In genomic region chr2:178193823-178194599, GRCh38 we compare ENCODE assay signal across 8 cellular contexts. TPM values are rescaled to one million over a fixed set of nuclear protein-coding genes. Genes with fewer than 3 reads are reported as not detected.
DNase-seq lines count a peak whose midpoint lies in the region; ATAC-seq and TF ChIP-seq lines count a peak whose summit lies in the region.

Gene OSBPL6, plus strand, starts transcription at chr2:178194512. Its CDS starts 111,673 bp downstream, at chr2:178306185.

- H4K20me1 ChIP-seq in OCI-LY1 (ENCODE audit: insufficient read depth, low read length) = no peaks in the 10 kb centered on the region

- H3K36me3 Mint-ChIP-seq in activated T-helper 1 cell treated with anti-CD3 and anti-CD28 coated beads, Interleukin-12 subunit alpha, Interleukin-12 subunit beta, Interleukin-2, Interleukin-4 antibody, amounts not matched to agents 30 ng/mL and 10 ng/mL and 1 ng/mL, durations not matched to agents 14 hours and 24 hours and 36 hours (ENCODE audit: low read depth) = no peaks in the 10 kb centered on the region
- H3K36me3 Mint-ChIP-seq in naive thymus-derived CD8-positive, alpha-beta T cell = no peaks in the 10 kb centered on the region

- H3K27me3 ChIP-seq in OCI-LY1 (ENCODE audit: insufficient read depth, low read length) = no peaks in the 10 kb centered on the region

- peak; percentile 85 for DNase-seq in COR-L47 (lab: John Stamatoyannopoulos, UW)
- peak; percentile 76 for DNase-seq in HPDE6-E6E7 (ENCODE audit: extremely low spot score)
- peak; percentile 75 for DNase-seq in activated T-helper 1 cell treated with anti-CD3 and anti-CD28 coated beads, Interleukin-12 subunit alpha, Interleukin-12 subunit beta, Interleukin-2, Interleukin-4 antibody, amounts not matched to agents 30 ng/mL and 10 ng/mL and 1 ng/mL, durations not matched to agents 14 hours and 24 hours and 36 hours (ENCODE audit: low spot score)
- peak; percentile 67 for DNase-seq in fibroblast of peridontal ligament (ENCODE audit: extremely low read depth)
- DNase-seq in naive thymus-derived CD8-positive, alpha-beta T cell = peak; percentile 8 to 64 (median 32)
- peak; percentile 74 to 75 for DNase-seq in stimulated activated naive CD8-positive, alpha-beta T cell treated with anti-CD3 and anti-CD28 coated beads, Interleukin-15, amount 100 ng/mL, for 72 hours

- no peak within 1 kb of the TSS for H3K27ac ChIP-seq in OCI-LY1 (ENCODE audit: low read depth, low read length, poor library complexity, severe bottlenecking)

- no peak within 1 kb of the TSS for H3K27ac Mint-ChIP-seq in activated T-helper 1 cell treated with anti-CD3 and anti-CD28 coated beads, Interleukin-12 subunit alpha, Interleukin-12 subunit beta, Interleukin-2, Interleukin-4 antibody, amounts not matched to agents 30 ng/mL and 10 ng/mL and 1 ng/mL, durations not matched to agents 14 hours and 24 hours and 36 hours
- peak within 1 kb of the TSS in 1 of 10 donors; percentile 46 for H3K27ac Mint-ChIP-seq in naive thymus-derived CD8-positive, alpha-beta T cell
- H3K27ac Mint-ChIP-seq in stimulated activated naive CD8-positive, alpha-beta T cell treated with anti-CD3 and anti-CD28 coated beads, Interleukin-15, amount 100 ng/mL, for 72 hours = peak within 1 kb of the TSS in 1 of 2 donors; percentile 84

- H3K79me2 ChIP-seq in OCI-LY1 (ENCODE audit: insufficient read depth, low read length) = no peaks in the 10 kb centered on the region

- peaks cover 11% of the 10 kb centered on the region for H3K4me1 Mint-ChIP-seq in activated T-helper 1 cell treated with anti-CD3 and anti-CD28 coated beads, Interleukin-12 subunit alpha, Interleukin-12 subunit beta, Interleukin-2, Interleukin-4 antibody, amounts not matched to agents 30 ng/mL and 10 ng/mL and 1 ng/mL, durations not matched to agents 14 hours and 24 hours and 36 hours (ENCODE audit: low read depth)
- peaks cover 3 to 13% (median 9%) of the 10 kb centered on the region in 4 donors for H3K4me1 Mint-ChIP-seq in naive thymus-derived CD8-positive, alpha-beta T cell
- peaks cover 20% of the 10 kb centered on the region for H3K4me1 Mint-ChIP-seq in stimulated activated naive CD8-positive, alpha-beta T cell treated with anti-CD3 and anti-CD28 coated beads, Interleukin-15, amount 100 ng/mL, for 72 hours

- H3F3A ChIP-seq in OCI-LY1 (ENCODE audit: insufficient read depth, low read length) = no peaks in the 10 kb centered on the region

- no peaks in the 10 kb centered on the region for H3K9me3 ChIP-seq in OCI-LY1 (ENCODE audit: low read length)

- TF ChIP-seq CTCF in OCI-LY1 (IDR thresholded peaks at IDR 0.05; ENCODE audit: low read length) = no peak

- no peaks in the 10 kb centered on the region for H3K36me3 ChIP-seq in OCI-LY1 (ENCODE audit: insufficient read depth, low read length)

- H3K27me3 Mint-ChIP-seq in activated T-helper 1 cell treated with anti-CD3 and anti-CD28 coated beads, Interleukin-12 subunit alpha, Interleukin-12 subunit beta, Interleukin-2, Interleukin-4 antibody, amounts not matched to agents 30 ng/mL and 10 ng/mL and 1 ng/mL, durations not matched to agents 14 hours and 24 hours and 36 hours (ENCODE audit: insufficient read depth) = peaks cover 57% of the 10 kb centered on the region
- H3K27me3 Mint-ChIP-seq in naive thymus-derived CD8-positive, alpha-beta T cell = peaks cover 32 to 52% (median 42%) of the 10 kb centered on the region in 5 donors
- peaks cover 82% of the 10 kb centered on the region for H3K27me3 Mint-ChIP-seq in stimulated activated naive CD8-positive, alpha-beta T cell treated with anti-CD3 and anti-CD28 coated beads, Interleukin-15, amount 100 ng/mL, for 72 hours

- peak within 1 kb of the TSS; percentile 46; the same call in 1 of the 2 replicates for H3K9ac ChIP-seq in OCI-LY1 (ENCODE audit: low read length)

- no peak within 1 kb of the TSS for H2AFZ ChIP-seq in OCI-LY1 (ENCODE audit: low read length)

- POLR2A ChIA-PET in naive thymus-derived CD8-positive, alpha-beta T cell (lab: Charles Lee) = no interaction called here

- H3K4me3 ChIP-seq in OCI-LY1 (ENCODE audit: low read depth, low read length, poor library complexity, severe bottlenecking) = peak within 1 kb of the TSS; percentile 62

- no peaks in the 10 kb centered on the region for H3K9me2 ChIP-seq in OCI-LY1 (ENCODE audit: low read depth, low read length)

- peak within 1 kb of the TSS; percentile 80 for H3K4me3 Mint-ChIP-seq in activated T-helper 1 cell treated with anti-CD3 and anti-CD28 coated beads, Interleukin-12 subunit alpha, Interleukin-12 subunit beta, Interleukin-2, Interleukin-4 antibody, amounts not matched to agents 30 ng/mL and 10 ng/mL and 1 ng/mL, durations not matched to agents 14 hours and 24 hours and 36 hours
- peak within 1 kb of the TSS; percentile 60 to 82 (median 78) for H3K4me3 Mint-ChIP-seq in naive thymus-derived CD8-positive, alpha-beta T cell
- H3K4me3 Mint-ChIP-seq in stimulated activated naive CD8-positive, alpha-beta T cell treated with anti-CD3 and anti-CD28 coated beads, Interleukin-15, amount 100 ng/mL, for 72 hours = peak within 1 kb of the TSS; percentile 77 to 85

- peak; percentile 91 for ATAC-seq in GM21367 (IDR thresholded peaks at IDR 0.05; ENCODE audit: unreplicated experiment)
- peak; percentile 79 to 90 for ATAC-seq in naive thymus-derived CD8-positive, alpha-beta T cell
- peak; percentile 91 for ATAC-seq in stimulated activated naive CD8-positive, alpha-beta T cell treated with anti-CD3 and anti-CD28 coated beads, Interleukin-15, amount 100 ng/mL, for 72 hours

- H3K4me1 ChIP-seq in OCI-LY1 (ENCODE audit: insufficient read depth, low read length, severe bottlenecking) = peaks cover 15% of the 10 kb centered on the region

- H3K9me3 Mint-ChIP-seq in activated T-helper 1 cell treated with anti-CD3 and anti-CD28 coated beads, Interleukin-12 subunit alpha, Interleukin-12 subunit beta, Interleukin-2, Interleukin-4 antibody, amounts not matched to agents 30 ng/mL and 10 ng/mL and 1 ng/mL, durations not matched to agents 14 hours and 24 hours and 36 hours = no peaks in the 10 kb centered on the region
- H3K9me3 Mint-ChIP-seq in naive thymus-derived CD8-positive, alpha-beta T cell = peaks cover 0 to 2% (median 0%) of the 10 kb centered on the region in 9 donors
- no peaks in the 10 kb centered on the region for H3K9me3 Mint-ChIP-seq in stimulated activated naive CD8-positive, alpha-beta T cell treated with anti-CD3 and anti-CD28 coated beads, Interleukin-15, amount 100 ng/mL, for 72 hours

- H3K4me2 ChIP-seq in OCI-LY1 (ENCODE audit: low read length) = peak within 1 kb of the TSS; percentile 67

- intact Hi-C loops in activated T-helper 1 cell treated with anti-CD3 and anti-CD28 coated beads, Interleukin-12 subunit alpha, Interleukin-12 subunit beta, Interleukin-2, Interleukin-4 antibody, amounts not matched to agents 30 ng/mL and 10 ng/mL and 1 ng/mL, durations not matched to agents 14 hours and 24 hours and 36 hours (cut with micrococcal nuclease) = loop anchor here (1.0 to 5.0 kb wide), 7 partner anchors 62 to 642 kb away; partner anchors contain the start of genes FKBP7, PJVK and PRKRA

RNA-seq across cellular contexts. Expression of gene OSBPL6, which starts in this region (rescaled TPM):
- 1.5 and 1.9 TPM in 2 replicates for total RNA-seq in activated T-helper 1 cell treated with anti-CD3 and anti-CD28 coated beads, Interleukin-12 subunit alpha, Interleukin-12 subunit beta, Interleukin-2, Interleukin-4 antibody, amounts not matched to agents 30 ng/mL and 10 ng/mL and 1 ng/mL, durations not matched to agents 14 hours and 24 hours and 36 hours
- total RNA-seq in naive thymus-derived CD8-positive, alpha-beta T cell = under 1 TPM in 1 of 2 experiments, not detected in 1; 0.16 TPM
- under 1 TPM in 1 of 3 donors, not detected in 2; 0.67 TPM for polyA plus RNA-seq in naive thymus-derived CD8-positive, alpha-beta T cell

Comparison
In these comparisons a context has a peak if more than half of its experiments do, and no peak if none do; other contexts are left out.
1. Peak in DNase-seq and ATAC-seq in naive thymus-derived CD8-positive, alpha-beta T cell; RNA of the gene not detected or under 1 TPM.
2. DNase-seq: peak in every context shown above with its lines; median percentile 85 in COR-L47; 76 in HPDE6-E6E7; 75 in activated T-helper 1 cell treated with anti-CD3 and anti-CD28 coated beads, Interleukin-12 subunit alpha, Interleukin-12 subunit beta, Interleukin-2, Interleukin-4 antibody, amounts not matched to agents 30 ng/mL and 10 ng/mL and 1 ng/mL, durations not matched to agents 14 hours and 24 hours and 36 hours; 74 in stimulated activated naive CD8-positive, alpha-beta T cell treated with anti-CD3 and anti-CD28 coated beads, Interleukin-15, amount 100 ng/mL, for 72 hours; 67 in fibroblast of peridontal ligament; 32 in naive thymus-derived CD8-positive, alpha-beta T cell.